In the genomic region with DNA sequence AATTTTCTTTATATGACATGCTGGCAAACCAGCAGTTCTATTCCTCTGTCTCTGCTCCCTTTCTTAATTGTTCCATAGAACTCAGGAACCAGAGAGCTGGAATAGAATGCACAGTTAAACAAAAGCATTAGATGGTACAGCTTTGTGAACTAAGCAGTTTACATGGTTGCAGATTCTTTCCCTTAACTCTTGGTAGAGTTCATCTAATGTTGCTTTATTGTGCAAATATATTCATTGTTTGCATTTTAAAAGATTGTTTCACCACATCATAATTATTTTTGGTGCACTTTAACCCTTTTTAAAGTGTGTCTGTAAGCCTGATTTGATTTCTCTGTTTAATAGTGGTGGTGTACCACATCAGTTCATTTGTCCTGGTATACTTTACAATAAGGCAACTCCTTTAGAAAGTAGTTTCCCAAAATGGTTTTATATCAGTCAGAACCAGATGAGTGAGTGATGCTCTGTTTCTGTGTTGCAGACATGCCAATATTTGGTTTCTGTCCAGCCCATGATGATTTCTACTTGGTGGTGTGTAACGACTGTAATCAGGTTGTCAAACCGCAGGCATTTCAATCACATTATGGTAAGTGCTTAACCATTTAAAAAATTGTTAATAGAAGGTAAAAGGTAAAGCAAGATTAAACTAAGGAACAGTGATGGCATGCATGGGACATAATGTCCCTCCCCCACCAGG, we compare ENCODE assay signal across 1 cellular context.
TF ChIP-seq lines count a peak whose summit lies in the region.

No MANE protein-coding gene starts in this region.

TF ChIP-seq in WTC11, 78 proteins besides CTCF, POLR2A, EP300 and RAD21 (continued from another document):
- TF ChIP-seq, protein P1, sequence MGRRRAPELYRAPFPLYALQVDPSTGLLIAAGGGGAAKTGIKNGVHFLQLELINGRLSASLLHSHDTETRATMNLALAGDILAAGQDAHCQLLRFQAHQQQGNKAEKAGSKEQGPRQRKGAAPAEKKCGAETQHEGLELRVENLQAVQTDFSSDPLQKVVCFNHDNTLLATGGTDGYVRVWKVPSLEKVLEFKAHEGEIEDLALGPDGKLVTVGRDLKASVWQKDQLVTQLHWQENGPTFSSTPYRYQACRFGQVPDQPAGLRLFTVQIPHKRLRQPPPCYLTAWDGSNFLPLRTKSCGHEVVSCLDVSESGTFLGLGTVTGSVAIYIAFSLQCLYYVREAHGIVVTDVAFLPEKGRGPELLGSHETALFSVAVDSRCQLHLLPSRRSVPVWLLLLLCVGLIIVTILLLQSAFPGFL (CRISPR knock-in tag; IDR thresholded peaks at IDR 0.05; ENCODE audit: borderline replicate concordance), result no peak
